21 cellular contexts compared by ENCODE assay signal in the genomic region with DNA sequence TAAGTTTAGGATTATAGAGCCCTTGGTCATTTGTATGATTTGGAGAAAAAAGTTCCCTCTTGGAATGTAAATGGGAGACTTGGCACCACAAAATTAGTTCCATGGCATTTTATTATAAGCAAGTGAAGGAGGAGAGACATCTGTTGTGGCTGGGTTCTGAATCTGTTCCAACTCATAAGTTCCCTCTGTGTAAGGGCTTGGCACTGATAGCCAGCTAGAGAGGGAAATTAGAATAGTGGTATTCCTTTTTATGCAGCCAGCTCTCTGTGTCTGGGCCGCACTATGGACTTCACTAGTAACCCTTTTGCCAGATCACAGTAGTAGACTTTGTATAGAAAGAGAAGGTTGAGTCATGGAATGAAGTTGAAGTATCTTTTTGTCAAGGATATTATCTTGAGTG. TPM values are rescaled to one million over a fixed set of nuclear protein-coding genes. Genes with fewer than 3 reads are reported as not detected.
DNase-seq lines count a peak whose midpoint lies in the region; ATAC-seq and TF ChIP-seq lines count a peak whose summit lies in the region.
"Had no signal": no experiment of that assay in that cellular context is flagged by ENCODE, and none has a peak within 500 bp of the region (broad histone marks: within the 10 kb centered on the region; RNA-seq: fewer than 3 reads in every experiment).

No MANE protein-coding gene starts in this region.

- CTCF ChIA-PET in activated naive CD4-positive, alpha-beta T cell treated with anti-CD3 and anti-CD28 coated beads for 36 hours (lab: Charles Lee) = no interaction called here
- CTCF ChIA-PET in activated CD4-positive, alpha-beta T cell treated with anti-CD3 and anti-CD28 coated beads, Interleukin-2, amount 10 ng/mL, durations not matched to agents 7 days and 5 days (lab: Charles Lee) = interaction anchor here (0.6 to 2.3 kb wide), 2 partner anchors 11 to 449 kb away, joined by 3 to 12 read pairs; no protein-coding TSS in a partner anchor

- ATAC-seq in GM21723 (IDR thresholded peaks at IDR 0.05; ENCODE audit: unreplicated experiment) = no peak
- ATAC-seq: HCT116; naive thymus-derived CD8-positive, alpha-beta T cell; PC-3 had no signal

- H3K9me3 ChIP-seq in osteoblast (ENCODE audit: low read depth, low read length) = no peaks in the 10 kb centered on the region

- H2AFZ ChIP-seq in osteoblast (ENCODE audit: low read length) = no peak overlapping the region

- no peaks in the 10 kb centered on the region for H3K27me3 Mint-ChIP-seq in activated naive CD4-positive, alpha-beta T cell treated with anti-CD3 and anti-CD28 coated beads for 36 hours (ENCODE audit: low read depth)
- no peaks in the 10 kb centered on the region for H3K27me3 Mint-ChIP-seq in activated CD4-positive, alpha-beta T cell treated with anti-CD3 and anti-CD28 coated beads, Interleukin-2, amount 10 ng/mL, durations not matched to agents 7 days and 5 days
- H3K27me3 Mint-ChIP-seq: activated CD4-positive, alpha-beta T cell treated with anti-CD3 and anti-CD28 coated beads, Interleukin-2, amount 10 ng/mL, durations not matched to agents 24 days and 14 days; naive thymus-derived CD8-positive, alpha-beta T cell had no signal

- peaks cover 58% of the 10 kb centered on the region for H3K79me2 ChIP-seq in osteoblast (ENCODE audit: insufficient read depth, low read length)

- H3K27me3 ChIP-seq in osteoblast (ENCODE audit: insufficient read depth, low read length) = no peaks in the 10 kb centered on the region

- H3K4me1 Mint-ChIP-seq in activated naive CD4-positive, alpha-beta T cell treated with anti-CD3 and anti-CD28 coated beads for 36 hours (ENCODE audit: low read depth) = peaks cover 4% of the 10 kb centered on the region
- H3K4me1 Mint-ChIP-seq in activated CD4-positive, alpha-beta T cell treated with anti-CD3 and anti-CD28 coated beads, Interleukin-2, amount 10 ng/mL, durations not matched to agents 7 days and 5 days = no peaks in the 10 kb centered on the region
- H3K4me1 Mint-ChIP-seq: activated CD4-positive, alpha-beta T cell treated with anti-CD3 and anti-CD28 coated beads, Interleukin-2, amount 10 ng/mL, durations not matched to agents 24 days and 14 days had no signal

- peaks cover 18% of the 10 kb centered on the region for H3K4me1 ChIP-seq in osteoblast (ENCODE audit: insufficient read depth, low read length)

- peaks cover 16% of the 10 kb centered on the region for H3K36me3 Mint-ChIP-seq in activated naive CD4-positive, alpha-beta T cell treated with anti-CD3 and anti-CD28 coated beads for 36 hours (ENCODE audit: low read depth)
- H3K36me3 Mint-ChIP-seq in activated CD4-positive, alpha-beta T cell treated with anti-CD3 and anti-CD28 coated beads, Interleukin-2, amount 10 ng/mL, durations not matched to agents 7 days and 5 days (ENCODE audit: low read depth) = peaks cover 49% of the 10 kb centered on the region

- H3K4me3 ChIP-seq in osteoblast (ENCODE audit: insufficient read depth, low read length) = no peak overlapping the region

- peaks cover 6% of the 10 kb centered on the region for H4K20me1 ChIP-seq in osteoblast (ENCODE audit: insufficient read depth, low read length)

- no peaks in the 10 kb centered on the region for H3K9me3 Mint-ChIP-seq in activated naive CD4-positive, alpha-beta T cell treated with anti-CD3 and anti-CD28 coated beads for 36 hours
- H3K9me3 Mint-ChIP-seq in activated CD4-positive, alpha-beta T cell treated with anti-CD3 and anti-CD28 coated beads, Interleukin-2, amount 10 ng/mL, durations not matched to agents 7 days and 5 days = no peaks in the 10 kb centered on the region
- H3K9me3 Mint-ChIP-seq: activated CD4-positive, alpha-beta T cell treated with anti-CD3 and anti-CD28 coated beads, Interleukin-2, amount 10 ng/mL, durations not matched to agents 24 days and 14 days; naive thymus-derived CD8-positive, alpha-beta T cell had no signal

- peak overlapping the region; percentile 68 for H3K27ac ChIP-seq in osteoblast (ENCODE audit: low read depth, low read length)

- H3K27ac Mint-ChIP-seq in activated naive CD4-positive, alpha-beta T cell treated with anti-CD3 and anti-CD28 coated beads for 36 hours = no peak overlapping the region
- no peak overlapping the region for H3K27ac Mint-ChIP-seq in activated CD4-positive, alpha-beta T cell treated with anti-CD3 and anti-CD28 coated beads, Interleukin-2, amount 10 ng/mL, durations not matched to agents 7 days and 5 days
- H3K27ac Mint-ChIP-seq: activated CD4-positive, alpha-beta T cell treated with anti-CD3 and anti-CD28 coated beads, Interleukin-2, amount 10 ng/mL, durations not matched to agents 24 days and 14 days had no signal

- peaks cover 49% of the 10 kb centered on the region for H3K36me3 ChIP-seq in osteoblast (ENCODE audit: insufficient read depth, low read length)

- no peak for TF ChIP-seq CTCF in osteoblast (IDR thresholded peaks at IDR 0.05; ENCODE audit: extremely low read depth, low read depth, low read length)

- POLR2A ChIA-PET in activated CD4-positive, alpha-beta T cell treated with anti-CD3 and anti-CD28 coated beads, Interleukin-2, amount 10 ng/mL, durations not matched to agents 7 days and 5 days (lab: Charles Lee) = no interaction called here

- no peak overlapping the region for H3K4me3 Mint-ChIP-seq in activated naive CD4-positive, alpha-beta T cell treated with anti-CD3 and anti-CD28 coated beads for 36 hours
- H3K4me3 Mint-ChIP-seq in activated CD4-positive, alpha-beta T cell treated with anti-CD3 and anti-CD28 coated beads, Interleukin-2, amount 10 ng/mL, durations not matched to agents 7 days and 5 days = no peak overlapping the region
- H3K4me3 Mint-ChIP-seq: activated CD4-positive, alpha-beta T cell treated with anti-CD3 and anti-CD28 coated beads, Interleukin-2, amount 10 ng/mL, durations not matched to agents 24 days and 14 days; naive thymus-derived CD8-positive, alpha-beta T cell had no signal

- DNase-seq in DMS 273 treated with DMSO at 0.1 percent for 48 hours (lab: John Stamatoyannopoulos, UW) (peak; percentile 92), NCI-H1694 treated with DMSO at 0.1 percent for 48 hours (lab: John Stamatoyannopoulos, UW) (peak; percentile 72), fibroblast of gingiva (ENCODE audit: low read depth) (peak; percentile 64), osteoblast (ENCODE audit: insufficient read length, low spot score, missing footprints) (peak; percentile 47)
- no peak for DNase-seq in activated naive CD4-positive, alpha-beta T cell treated with anti-CD3 and anti-CD28 coated beads for 36 hours
- DNase-seq in activated CD4-positive, alpha-beta T cell treated with anti-CD3 and anti-CD28 coated beads, Interleukin-2, amount 10 ng/mL, durations not matched to agents 7 days and 5 days = no peak
- DNase-seq: activated CD4-positive, alpha-beta T cell treated with anti-CD3 and anti-CD28 coated beads, Interleukin-2, amount 10 ng/mL, durations not matched to agents 24 days and 14 days; activated naive CD4-positive, alpha-beta T cell treated with Interleukin-2 at 50 U/mL for 16 hours; DMS153; effector CD4-positive, alpha-beta T cell; Kasumi-1; naive thymus-derived CD8-positive, alpha-beta T cell; NCI-H1436 treated with DMSO at 0.1 percent for 48 hours; NCI-H510A treated with DMSO at 0.1 percent for 48 hours; PC-3; stimulated activated CD4-positive, alpha-beta T cell treated with anti-CD3 and anti-CD28 coated beads, Interleukin-15, amount 100 ng/mL, for 24 hours had no signal

- intact Hi-C loops in activated naive CD4-positive, alpha-beta T cell treated with anti-CD3 and anti-CD28 coated beads for 36 hours (cut with micrococcal nuclease) = no loop called here

- no peak overlapping the region for H3K4me2 ChIP-seq in osteoblast (ENCODE audit: insufficient read depth, low read length)

RNA-seq across cellular contexts. Expression of gene GNAI3, which starts 31.1 kb away (rescaled TPM):
- total RNA-seq in osteoblast = 14.1 and 15.0 TPM in 2 replicates
- 1 to 10 TPM; 8.0 to 8.5 TPM for total RNA-seq in activated naive CD4-positive, alpha-beta T cell treated with anti-CD3 and anti-CD28 coated beads for 36 hours
- 1 to 10 TPM; 8.8 to 9.7 TPM for total RNA-seq in activated CD4-positive, alpha-beta T cell treated with anti-CD3 and anti-CD28 coated beads, Interleukin-2, amount 10 ng/mL, durations not matched to agents 7 days and 5 days

RNA-seq across cellular contexts. Expression of gene GPR61, which starts 39.8 kb away (rescaled TPM):
- total RNA-seq in osteoblast = not detected in 2 replicates
- under 1 TPM in 1 of 2 experiments, not detected in 1; 0.31 TPM for total RNA-seq in activated naive CD4-positive, alpha-beta T cell treated with anti-CD3 and anti-CD28 coated beads for 36 hours
- total RNA-seq in activated CD4-positive, alpha-beta T cell treated with anti-CD3 and anti-CD28 coated beads, Interleukin-2, amount 10 ng/mL, durations not matched to agents 7 days and 5 days = under 1 TPM; 0.45 to 0.52 TPM
- total RNA-seq: activated CD4-positive, alpha-beta T cell treated with anti-CD3 and anti-CD28 coated beads, Interleukin-2, amount 10 ng/mL, durations not matched to agents 24 days and 14 days; bronchial epithelial cell; HT-29 had no signal

RNA-seq across cellular contexts. Expression of gene GNAT2, which starts 39.9 kb away (rescaled TPM):
- total RNA-seq in osteoblast = 0.29 and 0.72 TPM in 2 replicates
- total RNA-seq in activated naive CD4-positive, alpha-beta T cell treated with anti-CD3 and anti-CD28 coated beads for 36 hours = under 1 TPM; 0.22 to 0.50 TPM
- total RNA-seq in activated CD4-positive, alpha-beta T cell treated with anti-CD3 and anti-CD28 coated beads, Interleukin-2, amount 10 ng/mL, durations not matched to agents 7 days and 5 days = not detected
- total RNA-seq: HT-29; lower leg skin; naive thymus-derived CD8-positive, alpha-beta T cell had no signal

RNA-seq across cellular contexts. Expression of gene AMPD2, which starts 40.1 kb away (rescaled TPM):
- total RNA-seq in osteoblast = 55.4 and 59.4 TPM in 2 replicates
- total RNA-seq in activated naive CD4-positive, alpha-beta T cell treated with anti-CD3 and anti-CD28 coated beads for 36 hours = 10 to 100 TPM; 41.3 to 56.9 TPM
- 100 to 1,000 TPM; 116 to 120 TPM for total RNA-seq in activated CD4-positive, alpha-beta T cell treated with anti-CD3 and anti-CD28 coated beads, Interleukin-2, amount 10 ng/mL, durations not matched to agents 7 days and 5 days

Comparison
In these comparisons a context has a peak if more than half of its experiments do, and no peak if none do; other contexts are left out.
1. DNase-seq: peak in DMS 273 treated with DMSO at 0.1 percent for 48 hours (single experiment), NCI-H1694 treated with DMSO at 0.1 percent for 48 hours (single experiment), fibroblast of gingiva (single experiment) and osteoblast (single experiment); none in activated naive CD4-positive, alpha-beta T cell treated with anti-CD3 and anti-CD28 coated beads for 36 hours (single experiment) and activated CD4-positive, alpha-beta T cell treated with anti-CD3 and anti-CD28 coated beads, Interleukin-2, amount 10 ng/mL, durations not matched to agents 7 days and 5 days (single experiment).